ENCODE assay signal across 1 cellular context in genomic region chr12:46227616-46228015, GRCh38.
TF ChIP-seq lines count a peak whose summit lies in the region.

No MANE protein-coding gene starts in this region.

TF ChIP-seq in GM23338, 12 proteins besides CTCF, POLR2A, EP300 and RAD21 (continued from another document):
- TF ChIP-seq, protein P1, sequence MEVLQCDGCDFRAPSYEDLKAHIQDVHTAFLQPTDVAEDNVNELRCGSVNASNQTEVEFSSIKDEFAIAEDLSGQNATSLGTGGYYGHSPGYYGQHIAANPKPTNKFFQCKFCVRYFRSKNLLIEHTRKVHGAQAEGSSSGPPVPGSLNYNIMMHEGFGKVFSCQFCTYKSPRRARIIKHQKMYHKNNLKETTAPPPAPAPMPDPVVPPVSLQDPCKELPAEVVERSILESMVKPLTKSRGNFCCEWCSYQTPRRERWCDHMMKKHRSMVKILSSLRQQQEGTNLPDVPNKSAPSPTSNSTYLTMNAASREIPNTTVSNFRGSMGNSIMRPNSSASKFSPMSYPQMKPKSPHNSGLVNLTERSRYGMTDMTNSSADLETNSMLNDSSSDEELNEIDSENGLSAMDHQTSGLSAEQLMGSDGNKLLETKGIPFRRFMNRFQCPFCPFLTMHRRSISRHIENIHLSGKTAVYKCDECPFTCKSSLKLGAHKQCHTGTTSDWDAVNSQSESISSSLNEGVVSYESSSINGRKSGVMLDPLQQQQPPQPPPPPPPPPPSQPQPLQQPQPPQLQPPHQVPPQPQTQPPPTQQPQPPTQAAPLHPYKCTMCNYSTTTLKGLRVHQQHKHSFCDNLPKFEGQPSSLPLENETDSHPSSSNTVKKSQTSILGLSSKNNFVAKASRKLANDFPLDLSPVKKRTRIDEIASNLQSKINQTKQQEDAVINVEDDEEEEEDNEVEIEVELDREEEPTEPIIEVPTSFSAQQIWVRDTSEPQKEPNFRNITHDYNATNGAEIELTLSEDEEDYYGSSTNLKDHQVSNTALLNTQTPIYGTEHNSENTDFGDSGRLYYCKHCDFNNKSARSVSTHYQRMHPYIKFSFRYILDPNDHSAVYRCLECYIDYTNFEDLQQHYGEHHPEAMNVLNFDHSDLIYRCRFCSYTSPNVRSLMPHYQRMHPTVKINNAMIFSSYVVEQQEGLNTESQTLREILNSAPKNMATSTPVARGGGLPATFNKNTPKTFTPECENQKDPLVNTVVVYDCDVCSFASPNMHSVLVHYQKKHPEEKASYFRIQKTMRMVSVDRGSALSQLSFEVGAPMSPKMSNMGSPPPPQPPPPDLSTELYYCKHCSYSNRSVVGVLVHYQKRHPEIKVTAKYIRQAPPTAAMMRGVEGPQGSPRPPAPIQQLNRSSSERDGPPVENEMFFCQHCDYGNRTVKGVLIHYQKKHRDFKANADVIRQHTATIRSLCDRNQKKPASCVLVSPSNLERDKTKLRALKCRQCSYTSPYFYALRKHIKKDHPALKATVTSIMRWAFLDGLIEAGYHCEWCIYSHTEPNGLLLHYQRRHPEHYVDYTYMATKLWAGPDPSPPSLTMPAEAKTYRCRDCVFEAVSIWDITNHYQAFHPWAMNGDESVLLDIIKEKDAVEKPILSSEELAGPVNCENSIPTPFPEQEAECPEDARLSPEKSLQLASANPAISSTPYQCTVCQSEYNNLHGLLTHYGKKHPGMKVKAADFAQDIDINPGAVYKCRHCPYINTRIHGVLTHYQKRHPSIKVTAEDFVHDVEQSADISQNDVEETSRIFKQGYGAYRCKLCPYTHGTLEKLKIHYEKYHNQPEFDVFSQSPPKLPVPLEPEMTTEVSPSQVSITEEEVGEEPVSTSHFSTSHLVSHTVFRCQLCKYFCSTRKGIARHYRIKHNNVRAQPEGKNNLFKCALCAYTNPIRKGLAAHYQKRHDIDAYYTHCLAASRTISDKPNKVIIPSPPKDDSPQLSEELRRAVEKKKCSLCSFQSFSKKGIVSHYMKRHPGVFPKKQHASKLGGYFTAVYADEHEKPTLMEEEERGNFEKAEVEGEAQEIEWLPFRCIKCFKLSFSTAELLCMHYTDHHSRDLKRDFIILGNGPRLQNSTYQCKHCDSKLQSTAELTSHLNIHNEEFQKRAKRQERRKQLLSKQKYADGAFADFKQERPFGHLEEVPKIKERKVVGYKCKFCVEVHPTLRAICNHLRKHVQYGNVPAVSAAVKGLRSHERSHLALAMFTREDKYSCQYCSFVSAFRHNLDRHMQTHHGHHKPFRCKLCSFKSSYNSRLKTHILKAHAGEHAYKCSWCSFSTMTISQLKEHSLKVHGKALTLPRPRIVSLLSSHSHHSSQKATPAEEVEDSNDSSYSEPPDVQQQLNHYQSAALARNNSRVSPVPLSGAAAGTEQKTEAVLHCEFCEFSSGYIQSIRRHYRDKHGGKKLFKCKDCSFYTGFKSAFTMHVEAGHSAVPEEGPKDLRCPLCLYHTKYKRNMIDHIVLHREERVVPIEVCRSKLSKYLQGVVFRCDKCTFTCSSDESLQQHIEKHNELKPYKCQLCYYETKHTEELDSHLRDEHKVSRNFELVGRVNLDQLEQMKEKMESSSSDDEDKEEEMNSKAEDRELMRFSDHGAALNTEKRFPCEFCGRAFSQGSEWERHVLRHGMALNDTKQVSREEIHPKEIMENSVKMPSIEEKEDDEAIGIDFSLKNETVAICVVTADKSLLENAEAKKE (CRISPR knock-in tag; IDR thresholded peaks at IDR 0.05), result no peak
- TF ChIP-seq POLR2AphosphoS5 (IDR thresholded peaks at IDR 0.05; ENCODE audit: low read depth), result no peak
- TF ChIP-seq ZNF114 (CRISPR knock-in tag; IDR thresholded peaks at IDR 0.05), result no peak
- no peak for TF ChIP-seq CREB1 (CRISPR knock-in tag; IDR thresholded peaks at IDR 0.05; ENCODE audit: low read depth)
- TF ChIP-seq JUNB (IDR thresholded peaks at IDR 0.05; ENCODE audit: unreplicated experiment), result no peak
- no peak for TF ChIP-seq STAT1 (IDR thresholded peaks at IDR 0.05; ENCODE audit: unreplicated experiment)
- no peak for TF ChIP-seq EZH2phosphoT487 (IDR thresholded peaks at IDR 0.05; ENCODE audit: unreplicated experiment)
- no peak for TF ChIP-seq EZH2 (IDR thresholded peaks at IDR 0.05; ENCODE audit: low read depth, unreplicated experiment)
- no peak for TF ChIP-seq NANOG (IDR thresholded peaks at IDR 0.05; ENCODE audit: borderline replicate concordance)
- TF ChIP-seq, protein P2, sequence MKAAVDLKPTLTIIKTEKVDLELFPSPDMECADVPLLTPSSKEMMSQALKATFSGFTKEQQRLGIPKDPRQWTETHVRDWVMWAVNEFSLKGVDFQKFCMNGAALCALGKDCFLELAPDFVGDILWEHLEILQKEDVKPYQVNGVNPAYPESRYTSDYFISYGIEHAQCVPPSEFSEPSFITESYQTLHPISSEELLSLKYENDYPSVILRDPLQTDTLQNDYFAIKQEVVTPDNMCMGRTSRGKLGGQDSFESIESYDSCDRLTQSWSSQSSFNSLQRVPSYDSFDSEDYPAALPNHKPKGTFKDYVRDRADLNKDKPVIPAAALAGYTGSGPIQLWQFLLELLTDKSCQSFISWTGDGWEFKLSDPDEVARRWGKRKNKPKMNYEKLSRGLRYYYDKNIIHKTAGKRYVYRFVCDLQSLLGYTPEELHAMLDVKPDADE (IDR thresholded peaks at IDR 0.05), result no peak
- no peak for TF ChIP-seq ZNF331 (CRISPR knock-in tag; IDR thresholded peaks at IDR 0.05; ENCODE audit: low read depth)
